10 cellular contexts compared by ENCODE assay signal in genomic region chr12:53985358-53985899, GRCh38. TPM values are rescaled to one million over a fixed set of nuclear protein-coding genes. Genes with fewer than 3 reads are reported as not detected.
A peak's percentile ranks its signal among the peaks of the same experiment; 100 is the strongest.
DNase-seq lines count a peak whose midpoint lies in the region; ATAC-seq and TF ChIP-seq lines count a peak whose summit lies in the region.
"Had no signal": no experiment of that assay in that cellular context is flagged by ENCODE, and none has a peak within 500 bp of the region (broad histone marks: within the 10 kb centered on the region; RNA-seq: fewer than 3 reads in every experiment).

No MANE protein-coding gene starts in this region.

- no peaks in the 10 kb centered on the region for H3K27me3 Mint-ChIP-seq in Caco-2 (ENCODE audit: insufficient read depth, unreplicated experiment)

- H3K4me3 ChIP-seq in Caco-2 (ENCODE audit: low read depth, low read length) (peak overlapping the region; percentile 52), duodenal mucosa (ENCODE audit: low read depth in 1 of 2, low read length in 2 of 2) (no peak overlapping the region), ovary (peak overlapping the region; percentile 42)
- H3K4me3 ChIP-seq: cardiac muscle cell, mucosa of descending colon had no signal

- peak overlapping the region; percentile 77 for H3K4me3 Mint-ChIP-seq in Caco-2 (ENCODE audit: unreplicated experiment)

- H3K4me1 Mint-ChIP-seq in Caco-2 (ENCODE audit: low read depth, unreplicated experiment): peaks cover 29% of the 10 kb centered on the region

- TF ChIP-seq CTCF in Caco-2 (IDR thresholded peaks at IDR 0.05; ENCODE audit: insufficient read depth in 1 of 2, low read depth in 1 of 2, low read length in 1 of 2, severe bottlenecking in 1 of 2, unreplicated experiment in 1 of 2): no peak
- no peak for TF ChIP-seq CTCF in ovary (IDR thresholded peaks at IDR 0.05)

- no peak for TF ChIP-seq EP300 in ovary (IDR thresholded peaks at IDR 0.05)

- peak overlapping the region; percentile 30 for H3K27ac ChIP-seq in duodenal mucosa (ENCODE audit: low read depth, low read length)
- no peak overlapping the region for H3K27ac ChIP-seq in ovary
- H3K27ac ChIP-seq: cardiac muscle cell had no signal

- H3K4me1 ChIP-seq in Caco-2 (peaks cover 41% of the 10 kb centered on the region), duodenal mucosa (ENCODE audit: control insufficient read depth in 1 of 2, insufficient read depth in 2 of 2, low read length in 2 of 2) (peaks cover 3 to 18% of the 10 kb centered on the region in 2 donors), ovary (ENCODE audit: insufficient read depth) (peaks cover 4% of the 10 kb centered on the region)

- peaks cover 9% of the 10 kb centered on the region for H3K36me3 Mint-ChIP-seq in Caco-2 (ENCODE audit: insufficient read depth, unreplicated experiment)

- ATAC-seq in GM18867 (IDR thresholded peaks at IDR 0.05; ENCODE audit: unreplicated experiment): no peak

- no peaks in the 10 kb centered on the region for H3K27me3 ChIP-seq in Caco-2 (replicated peaks; ENCODE audit: control insufficient read depth, insufficient read depth, low read length)
- H3K27me3 ChIP-seq in duodenal mucosa (ENCODE audit: control insufficient read depth in 1 of 2, insufficient read depth in 2 of 2, low read length in 2 of 2): peaks cover 81 to 99% of the 10 kb centered on the region in 2 donors
- H3K27me3 ChIP-seq in ovary: peaks cover 2% of the 10 kb centered on the region

- POLR2A ChIA-PET in Caco-2 (lab: Charles Lee): interaction anchor here (0.6 kb wide), 1 partner anchor 31 kb away, joined by 3 read pairs; no protein-coding TSS in a partner anchor

- H3K27ac Mint-ChIP-seq in Caco-2 (ENCODE audit: unreplicated experiment): peak overlapping the region; percentile 81

- CTCF ChIA-PET in Caco-2 (lab: Charles Lee): interaction anchor here (0.6 to 2.4 kb wide), 26 partner anchors 8 to 352 kb away, joined by 3 to 24 read pairs (median 5); partner anchors contain the start of genes HOXC11, HOXC13, HOXC5 and HOXC8

- no peaks in the 10 kb centered on the region for H3K9me3 Mint-ChIP-seq in Caco-2 (ENCODE audit: unreplicated experiment)

- TSS peak; percentile 53 for BruUV-seq in Caco-2 (replicated peaks; lab: Mats Ljungman, UMichigan)

- no peak for TF ChIP-seq POLR2A in ovary (IDR thresholded peaks at IDR 0.05)

- peak in 1 of 2 experiments; percentile 32 for DNase-seq in Caco-2
- DNase-seq in LHCN-M2 (ENCODE audit: low read depth): peak; percentile 49
- DNase-seq in ovary: peak in 1 of 5 donors; percentile 41
- DNase-seq in NCI-H2171 treated with DMSO at 0.1 percent for 48 hours (lab: John Stamatoyannopoulos, UW): no peak
- DNase-seq in NCI-H1436 (lab: John Stamatoyannopoulos, UW): no peak
- no peak for DNase-seq in germinal center (ENCODE audit: low spot score)

- 7 to 10% (median 7%) methylated on average over 29 to 36 of the region's 36 CpGs for WGBS in ovary, 3 donors

- H3K36me3 ChIP-seq in Caco-2 (ENCODE audit: control insufficient read depth, insufficient read depth, low read length): no peaks in the 10 kb centered on the region; the same call in 1 of the 2 replicates
- no peaks in the 10 kb centered on the region for H3K36me3 ChIP-seq in duodenal mucosa (ENCODE audit: control insufficient read depth in 1 of 2, insufficient read depth in 2 of 2, low read length in 2 of 2)
- no peaks in the 10 kb centered on the region for H3K36me3 ChIP-seq in ovary
- H3K36me3 ChIP-seq: cardiac muscle cell had no signal

- H3K9me3 ChIP-seq in Caco-2 (no peaks in the 10 kb centered on the region), duodenal mucosa (ENCODE audit: control insufficient read depth in 1 of 2, low read length in 2 of 2) (no peaks in the 10 kb centered on the region), ovary (no peaks in the 10 kb centered on the region)
- H3K9me3 ChIP-seq: mucosa of descending colon had no signal

- no peak overlapping the region for H3K9ac ChIP-seq in duodenal mucosa (ENCODE audit: low read depth in 1 of 2, low read length in 2 of 2)

- intact Hi-C loops in Caco-2 (cut with micrococcal nuclease; ENCODE audit: unreplicated experiment): loop anchor here (1.0 kb wide), 1 partner anchor 216 kb away; no protein-coding TSS in a partner anchor
- intact Hi-C loops in ovary (cut with DNase I): loop anchor here in 3 of 4 donors (5.0 to 10.0 kb wide), 4 partner anchors 222 to 389 kb away; partner anchors contain the start of gene GPR84 (in 1 of the 3)

RNA-seq across cellular contexts. Expression of gene HOXC10, which starts 0.5 kb away (rescaled TPM):
- total RNA-seq in Caco-2 (2022) (4.0 and 4.5 TPM in 2 replicates), LHCN-M2 (2014; rRNA removed) (6.9 and 7.5 TPM in 2 replicates), ovary (1 to 10 TPM in 2 of 7 donors, under 1 TPM in 3, not detected in 2; 0.15 to 5.0 (median 0.23) TPM)
- 15.9 TPM for polyA plus RNA-seq in LHCN-M2 (2012)
- 10 to 100 TPM in 1 of 2 donors, 1 to 10 TPM in 1; 2.0 to 15.4 TPM for polyA plus RNA-seq in ovary
- total RNA-seq: cardiac muscle cell, mucosa of descending colon had no signal
- polyA plus RNA-seq: cardiac muscle cell had no signal

RNA-seq across cellular contexts. Expression of gene HOTAIR, which starts 10.7 kb away (rescaled TPM):
- total RNA-seq in Caco-2 (2022) (1.6 and 1.9 TPM in 2 replicates), LHCN-M2 (2014; rRNA removed) (3.3 and 7.0 TPM in 2 replicates), ovary (under 1 TPM in 2 of 7 donors, not detected in 5; 0.24 to 0.32 TPM)
- 2.3 TPM for polyA plus RNA-seq in LHCN-M2 (2012)
- 1 to 10 TPM in 1 of 2 donors, under 1 TPM in 1; 0.02 to 1.2 TPM for polyA plus RNA-seq in ovary
- total RNA-seq: cardiac muscle cell, mucosa of descending colon had no signal
- polyA plus RNA-seq: cardiac muscle cell had no signal

RNA-seq across cellular contexts. Expression of gene HOXC11, which starts 12.5 kb away (rescaled TPM):
- total RNA-seq in Caco-2 (2022) (1.7 and 2.2 TPM in 2 replicates), LHCN-M2 (2014; rRNA removed) (3.2 and 3.4 TPM in 2 replicates), ovary (1 to 10 TPM in 1 of 7 donors, not detected in 6; 1.1 TPM)
- 3.5 TPM for polyA plus RNA-seq in LHCN-M2 (2012)
- polyA plus RNA-seq in ovary: under 1 TPM in 1 of 2 donors, not detected in 1; 0.12 TPM
- total RNA-seq: cardiac muscle cell, mucosa of descending colon had no signal
- polyA plus RNA-seq: cardiac muscle cell had no signal

RNA-seq across cellular contexts. Expression of gene HOXC9, which starts 14.5 kb away (rescaled TPM):
- total RNA-seq in Caco-2 (2022) (2.9 and 3.1 TPM in 2 replicates), LHCN-M2 (2014; rRNA removed) (7.8 and 8.8 TPM in 2 replicates), ovary (1 to 10 TPM in 2 of 7 donors, under 1 TPM in 4, not detected in 1; 0.26 to 3.9 (median 0.51) TPM)
- 12.1 TPM for polyA plus RNA-seq in LHCN-M2 (2012)
- 10 to 100 TPM in 1 of 2 donors, 1 to 10 TPM in 1; 3.4 to 15.0 TPM for polyA plus RNA-seq in ovary
- total RNA-seq: cardiac muscle cell, mucosa of descending colon had no signal
- polyA plus RNA-seq: cardiac muscle cell had no signal

RNA-seq across cellular contexts. Expression of gene HOXC8, which starts 23.4 kb away (rescaled TPM):
- total RNA-seq in Caco-2 (2022) (10.8 and 11.3 TPM in 2 replicates), LHCN-M2 (2014; rRNA removed) (8.7 and 10.0 TPM in 2 replicates), ovary (10 to 100 TPM in 1 of 7 donors, 1 to 10 TPM in 5, under 1 TPM in 1; 0.34 to 13.9 (median 7.7) TPM)
- 29.8 TPM for polyA plus RNA-seq in LHCN-M2 (2012)
- 10 to 100 TPM in 1 of 2 donors, 1 to 10 TPM in 1; 3.2 to 19.4 TPM for polyA plus RNA-seq in ovary
- total RNA-seq: mucosa of descending colon had no signal
- polyA plus RNA-seq: cardiac muscle cell had no signal

Comparison
In these comparisons a context has a peak if more than half of its experiments do, and no peak if none do; other contexts are left out.
1. H3K4me3 ChIP-seq: peak in Caco-2 (single experiment) and ovary (single experiment); none in duodenal mucosa (0 of 2).